22 cellular contexts compared by ENCODE assay signal in genomic region chr7:155865830-155866545, GRCh38. TPM values are rescaled to one million over a fixed set of nuclear protein-coding genes. Genes with fewer than 3 reads are reported as not detected.
DNase-seq lines count a peak whose midpoint lies in the region; ATAC-seq and TF ChIP-seq lines count a peak whose summit lies in the region.
"Had no signal": no experiment of that assay in that cellular context is flagged by ENCODE, and none has a peak within 500 bp of the region (broad histone marks: within the 10 kb centered on the region; RNA-seq: fewer than 3 reads in every experiment).

No MANE protein-coding gene starts in this region.

- intact Hi-C loops in esophagus muscularis mucosa (cut with DNase I) (no loop called here), posterior vena cava (cut with DNase I) (no loop called here)

- H3K4me3 ChIP-seq in esophagus muscularis mucosa (no peak overlapping the region), right atrium auricular region (no peak overlapping the region)
- H3K4me3 ChIP-seq: Peyer's patch, SJSA1, tibial nerve had no signal

- DNase-seq in ELF-1 (ENCODE audit: low read depth, low spot score), result peak; percentile 29
- DNase-seq in LoVo (ENCODE audit: low spot score), result peak; percentile 22
- peak; percentile 66 for DNase-seq in esophagus muscularis mucosa (ENCODE audit: extremely low spot score)
- peak; percentile 69 for DNase-seq in posterior vena cava (ENCODE audit: low spot score)
- DNase-seq in stimulated activated CD4-positive, alpha-beta T cell treated with anti-CD3 and anti-CD28 coated beads, Interleukin-15, amount 100 ng/mL, for 24 hours, result no peak
- no peak for DNase-seq in NCI-H446 (lab: John Stamatoyannopoulos, UW)
- DNase-seq in right atrium auricular region (ENCODE audit: low spot score), result no peak
- DNase-seq: activated B cell treated with CpG ODN at 0.5 μM for 24 hours; activated naive CD8-positive, alpha-beta T cell treated with anti-CD3 and anti-CD28 coated beads for 36 hours; CD8-positive, alpha-beta memory T cell; DMS53; glutamatergic neuron; Kasumi-1; NCI-H1092; NCI-H2029; right cardiac atrium had no signal

- TF ChIP-seq CTCF in esophagus muscularis mucosa (IDR thresholded peaks at IDR 0.05) (no peak), right atrium auricular region (IDR thresholded peaks at IDR 0.05) (no peak)

- no peaks in the 10 kb centered on the region for H3K9me3 ChIP-seq in esophagus muscularis mucosa
- H3K9me3 ChIP-seq in right atrium auricular region, result no peaks in the 10 kb centered on the region
- H3K9me3 ChIP-seq: Peyer's patch, SJSA1, tibial nerve had no signal

- H3K27ac ChIP-seq in esophagus muscularis mucosa (replicated peaks in 1 of 4), result no peak overlapping the region
- no peak overlapping the region for H3K27ac ChIP-seq in right atrium auricular region
- H3K27ac ChIP-seq: Peyer's patch, SJSA1, tibial nerve had no signal

- TF ChIP-seq EP300 in esophagus muscularis mucosa (IDR thresholded peaks at IDR 0.05), result no peak

- no peak for ATAC-seq in GM18502 (IDR thresholded peaks at IDR 0.05; ENCODE audit: poor library complexity, unreplicated experiment)
- ATAC-seq: right cardiac atrium; stimulated activated memory B cell treated with anti-CD40 and anti-IgM and Interleukin-4, amounts not matched to agents 10 μg/mL and 1 μg/mL and 100 μg/mL, for 72 hours had no signal

- WGBS in esophagus muscularis mucosa, result 56% methylated on average over 19 of the region's 19 CpGs

- no peak for TF ChIP-seq POLR2A in esophagus muscularis mucosa (IDR thresholded peaks at IDR 0.05; ENCODE audit: low read depth)

- H3K36me3 ChIP-seq in esophagus muscularis mucosa (no peaks in the 10 kb centered on the region), right atrium auricular region (no peaks in the 10 kb centered on the region)
- H3K36me3 ChIP-seq: Peyer's patch, SJSA1, tibial nerve had no signal

- H3K4me1 ChIP-seq in esophagus muscularis mucosa (peaks cover 0 to 4% (median 1%) of the 10 kb centered on the region in 4 donors), right atrium auricular region (peaks cover 0 to 7% of the 10 kb centered on the region in 2 donors)
- H3K4me1 ChIP-seq: SJSA1, tibial nerve had no signal

- peaks cover 0 to 50% (median 2%) of the 10 kb centered on the region in 4 donors for H3K27me3 ChIP-seq in esophagus muscularis mucosa
- no peaks in the 10 kb centered on the region for H3K27me3 ChIP-seq in right atrium auricular region
- H3K27me3 ChIP-seq: Peyer's patch, tibial nerve had no signal

RNA-seq across cellular contexts. Expression of gene SHH, which starts 53.7 kb away (rescaled TPM):
- total RNA-seq in esophagus muscularis mucosa (not detected), posterior vena cava (not detected), right atrium auricular region (not detected)
- total RNA-seq: activated B cell treated with CpG ODN at 0.5 μM for 24 hours; activated naive CD8-positive, alpha-beta T cell treated with anti-CD3 and anti-CD28 coated beads for 36 hours; CD8-positive, alpha-beta memory T cell; HT1080; right cardiac atrium; SJSA1 had no signal

Comparison
In these comparisons a context has a peak if more than half of its experiments do, and no peak if none do; other contexts are left out.
1. DNase-seq: peak in ELF-1 (single experiment), LoVo (single experiment), esophagus muscularis mucosa (single experiment) and posterior vena cava (single experiment); none in stimulated activated CD4-positive, alpha-beta T cell treated with anti-CD3 and anti-CD28 coated beads, Interleukin-15, amount 100 ng/mL, for 24 hours (single experiment), NCI-H446 (0 of 2) and right atrium auricular region (single experiment).